ENCODE assay signal across 1 cellular context in genomic region chr6:166420351-166420750, GRCh38.
TF ChIP-seq lines count a peak whose summit lies in the region.

No MANE protein-coding gene starts in this region.

TF ChIP-seq in H1, 55 proteins besides CTCF, POLR2A, EP300 and RAD21:
- no peak for TF ChIP-seq CHD1 (IDR thresholded peaks at IDR 0.05; ENCODE audit: low read depth, low read length)
- TF ChIP-seq PHF8 (conservative IDR thresholded peaks at IDR 0.05; ENCODE audit: low read depth, low read length), result no peak
- TF ChIP-seq RBBP5 (IDR thresholded peaks at IDR 0.05; ENCODE audit: borderline replicate concordance, low read depth, low read length), result no peak
- TF ChIP-seq GTF2F1 (IDR thresholded peaks at IDR 0.05; ENCODE audit: borderline replicate concordance, low read depth, low read length), result no peak
- no peak for TF ChIP-seq HDAC2 (IDR thresholded peaks at IDR 0.05; ENCODE audit: borderline replicate concordance in 1 of 2, low read depth in 2 of 2, low read length in 2 of 2)
- no peak for TF ChIP-seq CEBPB (IDR thresholded peaks at IDR 0.05; ENCODE audit: low read depth, low read length)
- TF ChIP-seq BCL11A (IDR thresholded peaks at IDR 0.05; ENCODE audit: low read depth in 2 of 2, low read length in 2 of 2), result no peak
- TF ChIP-seq KDM4A (IDR thresholded peaks at IDR 0.05; ENCODE audit: low read depth, low read length, severe bottlenecking), result no peak
- TF ChIP-seq EZH2 (IDR thresholded peaks at IDR 0.05; ENCODE audit: low read depth, low read length, severe bottlenecking), result no peak
- no peak for TF ChIP-seq FOSL1 (IDR thresholded peaks at IDR 0.05; ENCODE audit: insufficient read depth, low read depth, low read length)
- no peak for TF ChIP-seq CREB1 (IDR thresholded peaks at IDR 0.05)
- no peak for TF ChIP-seq ASH2L (IDR thresholded peaks at IDR 0.05; ENCODE audit: low read length)
- TF ChIP-seq ATF2 (IDR thresholded peaks at IDR 0.05; ENCODE audit: low read length), result no peak
- TF ChIP-seq GABPA (IDR thresholded peaks at IDR 0.05; ENCODE audit: borderline replicate concordance, insufficient read depth, low read length), result no peak
- TF ChIP-seq SAP30 (IDR thresholded peaks at IDR 0.05; ENCODE audit: insufficient read depth, insufficient replicate concordance, low read length), result no peak
- TF ChIP-seq SIX5 (IDR thresholded peaks at IDR 0.05; ENCODE audit: low read depth, low read length), result no peak
- no peak for TF ChIP-seq MAFK (IDR thresholded peaks at IDR 0.05; ENCODE audit: low read depth, low read length)
- TF ChIP-seq ZNF274 (IDR thresholded peaks at IDR 0.05; ENCODE audit: borderline replicate concordance, extremely low read depth, low read length), result no peak
- no peak for TF ChIP-seq NRF1 (IDR thresholded peaks at IDR 0.05; ENCODE audit: low read depth, low read length)
- no peak for TF ChIP-seq SP4 (IDR thresholded peaks at IDR 0.05; ENCODE audit: low read length)
